9 cellular contexts compared by ENCODE assay signal in the genomic region with DNA sequence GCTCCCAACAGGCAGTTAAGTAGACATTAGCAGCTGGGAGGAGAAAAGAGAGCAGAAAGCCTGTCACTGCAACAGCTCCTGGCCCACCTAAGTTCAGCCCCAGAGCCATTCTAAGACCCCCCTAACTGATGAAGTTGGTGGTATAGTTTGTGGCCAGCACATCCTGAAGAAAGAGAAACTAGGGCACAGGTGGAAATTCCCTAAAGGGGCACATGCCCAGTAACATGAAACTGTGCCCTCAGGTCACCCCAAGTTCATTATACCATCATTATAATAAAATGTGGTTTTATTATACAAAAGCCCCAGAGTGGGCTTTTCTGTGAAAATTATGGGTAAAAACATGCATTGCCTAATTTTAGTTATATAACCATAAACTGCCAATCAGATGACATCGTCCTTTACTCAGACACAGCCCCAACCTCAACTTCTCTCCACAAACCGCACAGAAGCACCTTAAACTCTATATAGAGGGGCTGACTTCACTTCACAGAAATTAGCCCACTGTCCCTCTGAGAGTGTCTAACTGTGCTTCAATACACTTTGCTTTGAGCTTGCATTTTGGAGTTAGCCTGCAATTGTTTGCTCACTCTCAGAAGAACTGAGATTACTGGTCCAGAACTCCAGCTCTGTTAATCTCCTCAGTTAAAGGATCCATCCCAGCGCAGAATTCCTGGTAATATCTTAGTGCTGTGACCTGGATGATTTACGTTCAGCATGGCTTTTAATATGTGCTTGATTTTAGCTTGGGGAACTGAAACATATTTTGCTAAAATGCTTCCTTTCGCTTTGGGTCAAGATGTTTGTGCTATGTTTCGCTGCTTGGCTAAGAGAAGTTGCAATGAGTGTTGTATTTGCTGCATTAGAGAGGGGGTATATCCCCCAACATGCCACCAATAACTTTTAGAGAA. TPM values are rescaled to one million over a fixed set of nuclear protein-coding genes. Genes with fewer than 3 reads are reported as not detected.
A peak's percentile ranks its signal among the peaks of the same experiment; 100 is the strongest.
DNase-seq lines count a peak whose midpoint lies in the region; ATAC-seq and TF ChIP-seq lines count a peak whose summit lies in the region.
"Had no signal": no experiment of that assay in that cellular context is flagged by ENCODE, and none has a peak within 500 bp of the region (broad histone marks: within the 10 kb centered on the region; RNA-seq: fewer than 3 reads in every experiment).

No MANE protein-coding gene starts in this region.

- DNase-seq in NK-92 treated with Interleukin-12 subunit alpha and Interleukin-12 subunit beta, amount 100 ng/mL, for 24 hours (lab: John Stamatoyannopoulos, UW) = peak; percentile 33
- DNase-seq in NK-92 (lab: John Stamatoyannopoulos, UW; ENCODE audit: unreplicated experiment) (no peak), SW 1271 (lab: John Stamatoyannopoulos, UW) (no peak), HAP-1 (ENCODE audit: low spot score in 2 of 2) (no peak), BE2C (no peak)
- DNase-seq in activated gamma-delta T cell treated with anti-CD3 and anti-CD28 coated beads, Interleukin-2, amount 50 U/mL, for 16 hours (ENCODE audit: low read depth) = peak; percentile 39
- DNase-seq in stimulated activated effector memory CD8-positive, alpha-beta T cell treated with anti-CD3 and anti-CD28 coated beads, Interleukin-12 subunit alpha, Interleukin-12 subunit beta, amount 100 ng/mL, for 72 hours (ENCODE audit: low spot score in 2 of 2) = peak in 1 of 2 donors; percentile 69
- DNase-seq: retina had no signal

- no peaks in the 10 kb centered on the region for H3K9me3 Mint-ChIP-seq in stimulated activated effector memory CD8-positive, alpha-beta T cell treated with anti-CD3 and anti-CD28 coated beads, Interleukin-12 subunit alpha, Interleukin-12 subunit beta, amount 100 ng/mL, for 72 hours

- H3K4me1 ChIP-seq in HAP-1 (no peaks in the 10 kb centered on the region), BE2C (no peaks in the 10 kb centered on the region)

- in situ Hi-C loops in HAP-1 (cut with MboI; ENCODE audit: low sequenced_read_pairs) = no loop called here

- TF ChIP-seq CTCF in BE2C (IDR thresholded peaks at IDR 0.05; ENCODE audit: low read depth, low read length) = no peak

- H3K27ac Mint-ChIP-seq in stimulated activated effector memory CD8-positive, alpha-beta T cell treated with anti-CD3 and anti-CD28 coated beads, Interleukin-12 subunit alpha, Interleukin-12 subunit beta, amount 100 ng/mL, for 72 hours = peak overlapping the region; percentile 100

- H3K4me3 ChIP-seq in HAP-1 (no peak overlapping the region), BE2C (ENCODE audit: low read depth, low read length) (no peak overlapping the region)

- H3K27me3 ChIP-seq in HAP-1 (ENCODE audit: low read depth) (peaks cover 21% of the 10 kb centered on the region), BE2C (no peaks in the 10 kb centered on the region)

- H3K36me3 Mint-ChIP-seq in stimulated activated effector memory CD8-positive, alpha-beta T cell treated with anti-CD3 and anti-CD28 coated beads, Interleukin-12 subunit alpha, Interleukin-12 subunit beta, amount 100 ng/mL, for 72 hours = peaks cover 17% of the 10 kb centered on the region

- ATAC-seq in HG03354 (IDR thresholded peaks at IDR 0.05; ENCODE audit: poor library complexity, severe bottlenecking, unreplicated experiment) = peak; percentile 58
- peak; percentile 82 for ATAC-seq in stimulated activated effector memory CD8-positive, alpha-beta T cell treated with anti-CD3 and anti-CD28 coated beads, Interleukin-12 subunit alpha, Interleukin-12 subunit beta, amount 100 ng/mL, for 72 hours

- peaks cover 90% of the 10 kb centered on the region for H3K4me1 Mint-ChIP-seq in stimulated activated effector memory CD8-positive, alpha-beta T cell treated with anti-CD3 and anti-CD28 coated beads, Interleukin-12 subunit alpha, Interleukin-12 subunit beta, amount 100 ng/mL, for 72 hours

- peak overlapping the region; percentile 98 for H3K4me3 Mint-ChIP-seq in stimulated activated effector memory CD8-positive, alpha-beta T cell treated with anti-CD3 and anti-CD28 coated beads, Interleukin-12 subunit alpha, Interleukin-12 subunit beta, amount 100 ng/mL, for 72 hours

- H3K36me3 ChIP-seq in HAP-1 (replicated peaks) = no peaks in the 10 kb centered on the region
- no peaks in the 10 kb centered on the region for H3K36me3 ChIP-seq in BE2C

- no peaks in the 10 kb centered on the region for H3K9me3 ChIP-seq in HAP-1
- H3K9me3 ChIP-seq in BE2C = no peaks in the 10 kb centered on the region

RNA-seq across cellular contexts. Expression of a gene that starts 1.8 kb away (rescaled TPM):
- not detected for polyA plus RNA-seq in BE2C (2012; ENCODE audit: insufficient read depth, insufficient read length, low read depth)

RNA-seq across cellular contexts. Expression of a gene that starts 39.2 kb away (rescaled TPM):
- not detected for polyA plus RNA-seq in BE2C (2012; ENCODE audit: insufficient read depth, insufficient read length, low read depth)

Comparison
In these comparisons a context has a peak if more than half of its experiments do, and no peak if none do; other contexts are left out.
1. DNase-seq: peak in NK-92 treated with Interleukin-12 subunit alpha and Interleukin-12 subunit beta, amount 100 ng/mL, for 24 hours (single experiment) and activated gamma-delta T cell treated with anti-CD3 and anti-CD28 coated beads, Interleukin-2, amount 50 U/mL, for 16 hours (single experiment); none in NK-92 (single experiment), SW 1271 (0 of 2), HAP-1 (0 of 2) and BE2C (single experiment).